8 cellular contexts compared by ENCODE assay signal in genomic region chr14:68939893-68940613, GRCh38. TPM values are rescaled to one million over a fixed set of nuclear protein-coding genes. Genes with fewer than 3 reads are reported as not detected.
DNase-seq lines count a peak whose midpoint lies in the region; ATAC-seq, FAIRE-seq and TF ChIP-seq lines count a peak whose summit lies in the region.

No MANE protein-coding gene starts in this region.

- H3K27ac ChIP-seq in small intestine (ENCODE audit: low read depth in 1 of 2, low read length in 1 of 2): peak overlapping the region in 1 of 2 donors; percentile 85

- H3K9me3 ChIP-seq in adipocyte (ENCODE audit: control insufficient read depth, low read length): no peaks in the 10 kb centered on the region
- H3K9me3 ChIP-seq in small intestine (ENCODE audit: control insufficient read depth, low read depth): no peaks in the 10 kb centered on the region

- H3K9me3 Mint-ChIP-seq in stimulated activated memory B cell treated with anti-CD40 and anti-IgM and Interleukin-4, amounts not matched to agents 10 μg/mL and 1 μg/mL and 100 μg/mL, for 72 hours: no peaks in the 10 kb centered on the region

- H3K9ac ChIP-seq in adipocyte (ENCODE audit: low read length): peak overlapping the region; percentile 17

- no peak for ATAC-seq in GM21825 (IDR thresholded peaks at IDR 0.05; ENCODE audit: unreplicated experiment)
- ATAC-seq in stimulated activated memory B cell treated with anti-CD40 and anti-IgM and Interleukin-4, amounts not matched to agents 10 μg/mL and 1 μg/mL and 100 μg/mL, for 72 hours: no peak
- ATAC-seq in HG02678 (IDR thresholded peaks at IDR 0.05; ENCODE audit: unreplicated experiment): no peak

- DNase-seq in HFF-Myc (ENCODE audit: extremely low read depth, low read depth) (peak; percentile 69), adipocyte (ENCODE audit: low read depth) (peak; percentile 88), hepatic stellate cell (ENCODE audit: low spot score) (peak; percentile 86), small intestine (peak; percentile 55), GM20000 (ENCODE audit: low spot score) (no peak)

- H3K36me3 Mint-ChIP-seq in stimulated activated memory B cell treated with anti-CD40 and anti-IgM and Interleukin-4, amounts not matched to agents 10 μg/mL and 1 μg/mL and 100 μg/mL, for 72 hours: no peaks in the 10 kb centered on the region

- H3K4me1 Mint-ChIP-seq in stimulated activated memory B cell treated with anti-CD40 and anti-IgM and Interleukin-4, amounts not matched to agents 10 μg/mL and 1 μg/mL and 100 μg/mL, for 72 hours: no peaks in the 10 kb centered on the region

- H3K4me3 Mint-ChIP-seq in stimulated activated memory B cell treated with anti-CD40 and anti-IgM and Interleukin-4, amounts not matched to agents 10 μg/mL and 1 μg/mL and 100 μg/mL, for 72 hours: no peak overlapping the region

- H3K36me3 ChIP-seq in adipocyte (ENCODE audit: control insufficient read depth, insufficient read depth, low read length, severe bottlenecking) (peaks cover 22% of the 10 kb centered on the region), small intestine (ENCODE audit: control insufficient read depth in 2 of 2, insufficient read depth in 2 of 2, low read length in 2 of 2) (no peaks in the 10 kb centered on the region)

- H3K4me3 ChIP-seq in HFF-Myc (replicated peaks; ENCODE audit: low read depth, low read length) (no peak overlapping the region), adipocyte (ENCODE audit: low read length) (no peak overlapping the region), small intestine (ENCODE audit: low read depth in 1 of 2, low read length in 2 of 2) (no peak overlapping the region)

- TF ChIP-seq CTCF in HFF-Myc (IDR thresholded peaks at IDR 0.05; ENCODE audit: low read depth, low read length, missing control alignments): no peak
- no peak for TF ChIP-seq CTCF in GM20000 (IDR thresholded peaks at IDR 0.05; ENCODE audit: extremely low read depth, missing control alignments)

- no peak for FAIRE-seq in small intestine (lab: Jason Lieb, UNC)

- peaks cover 19% of the 10 kb centered on the region for H3K27me3 Mint-ChIP-seq in stimulated activated memory B cell treated with anti-CD40 and anti-IgM and Interleukin-4, amounts not matched to agents 10 μg/mL and 1 μg/mL and 100 μg/mL, for 72 hours

- no peak overlapping the region for H3K27ac Mint-ChIP-seq in stimulated activated memory B cell treated with anti-CD40 and anti-IgM and Interleukin-4, amounts not matched to agents 10 μg/mL and 1 μg/mL and 100 μg/mL, for 72 hours

- H3K4me1 ChIP-seq in adipocyte (ENCODE audit: control insufficient read depth, insufficient read depth, low read length): peaks cover 48% of the 10 kb centered on the region
- peaks cover 3 to 6% of the 10 kb centered on the region in 2 donors for H3K4me1 ChIP-seq in small intestine (ENCODE audit: control insufficient read depth in 2 of 2, insufficient read depth in 1 of 2, low read depth in 1 of 2, low read length in 1 of 2)

- no peaks in the 10 kb centered on the region for H3K27me3 ChIP-seq in adipocyte (replicated peaks; ENCODE audit: control insufficient read depth, insufficient read depth, low read length)
- no peaks in the 10 kb centered on the region for H3K27me3 ChIP-seq in small intestine (ENCODE audit: control insufficient read depth in 2 of 2, insufficient read depth in 2 of 2, low read length in 2 of 2)

- WGBS in small intestine, 3 donors: 31 to 38% (median 33%) methylated on average over 9 of the region's 9 CpGs

RNA-seq across cellular contexts. Expression of gene ACTN1, which starts 39.0 kb away (rescaled TPM):
- 10 to 100 TPM in 2 of 3 donors, 1 to 10 TPM in 1; 6.7 to 55.9 (median 10.3) TPM for polyA plus RNA-seq in small intestine
